Comparison of ENCODE assay signal across 13 cellular contexts in the genomic region with DNA sequence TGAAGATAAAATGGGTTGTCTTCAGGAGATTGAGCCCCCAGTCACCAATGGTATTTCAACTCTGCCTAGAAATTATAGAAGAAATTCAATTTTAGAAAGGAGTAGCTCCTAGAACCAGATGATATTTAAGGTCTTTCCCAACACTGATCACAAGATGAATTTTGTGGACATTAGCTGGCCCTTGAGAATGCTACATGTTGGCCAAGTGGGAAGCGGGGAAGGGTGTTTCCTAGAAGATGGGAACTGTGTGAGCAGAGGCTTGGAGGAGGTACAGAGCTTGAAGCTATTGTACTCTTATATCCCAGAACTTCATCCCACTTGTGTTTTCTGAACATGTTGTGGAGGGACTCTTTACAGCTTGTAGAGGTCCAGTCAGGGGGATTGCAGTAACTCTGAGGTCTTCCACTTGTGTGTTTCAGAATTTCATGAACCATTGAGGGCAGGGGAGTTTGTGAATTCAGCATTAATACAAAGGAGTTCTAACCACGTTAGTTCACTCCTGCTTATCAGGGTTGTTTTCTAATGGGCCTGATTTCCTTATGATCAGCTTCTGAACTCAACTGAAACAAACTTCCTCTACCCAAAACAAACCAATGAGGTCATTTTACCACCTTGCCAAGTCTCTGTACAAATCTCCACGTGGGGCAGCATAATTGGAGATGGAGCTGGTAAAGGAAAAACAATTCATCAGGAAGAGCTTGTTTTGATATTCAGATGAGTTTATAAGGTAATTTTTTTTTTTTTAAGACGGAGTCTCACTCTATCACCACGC.
A peak's percentile ranks its signal among the peaks of the same experiment; 100 is the strongest.
DNase-seq lines count a peak whose midpoint lies in the region; ATAC-seq and TF ChIP-seq lines count a peak whose summit lies in the region.
"Had no signal": no experiment of that assay in that cellular context is flagged by ENCODE, and none has a peak within 500 bp of the region (broad histone marks: within the 10 kb centered on the region; RNA-seq: fewer than 3 reads in every experiment).

No MANE protein-coding gene starts in this region.

- DNase-seq in DMS 273 (lab: John Stamatoyannopoulos, UW; ENCODE audit: unreplicated experiment) (peak; percentile 1), DMS 273 treated with DMSO at 0.1 percent for 48 hours (lab: John Stamatoyannopoulos, UW) (no peak), mammary epithelial cell (no peak), left colon (no peak), suprapubic skin (ENCODE audit: low spot score in 2 of 2) (no peak), GM19238 (ENCODE audit: insufficient read length, low spot score) (no peak), hippocampal formation (lab: John Stamatoyannopoulos, UW) (no peak)
- DNase-seq: activated CD4-positive, alpha-beta T cell treated with anti-CD3 and anti-CD28 coated beads, Interleukin-2, amount 10 ng/mL, durations not matched to agents 24 days and 14 days; DMS79 treated with DMSO at 0.1 percent for 48 hours; heart right ventricle; NCI-H1930 had no signal

- no peak for TF ChIP-seq EP300 in suprapubic skin (IDR thresholded peaks at IDR 0.05)

- H2AFZ ChIP-seq in mammary epithelial cell (ENCODE audit: low read depth, low read length): peak overlapping the region; percentile 36

- TF ChIP-seq POLR2A in suprapubic skin (IDR thresholded peaks at IDR 0.05): no peak

- no peak overlapping the region for H3K4me2 ChIP-seq in mammary epithelial cell (ENCODE audit: insufficient read depth, low read depth, low read length)

- peak; percentile 81 for ATAC-seq in left colon
- ATAC-seq in GM21528 (IDR thresholded peaks at IDR 0.05; ENCODE audit: low FRiP score, unreplicated experiment): no peak

- H4K20me1 ChIP-seq in mammary epithelial cell (ENCODE audit: insufficient read depth, low read length): no peaks in the 10 kb centered on the region

- WGBS in mammary epithelial cell (ENCODE audit: low coverage, missing lambda C conversion rate): 80% methylated on average over 5 of the region's 5 CpGs
- WGBS in suprapubic skin: 70% methylated on average over 5 of the region's 5 CpGs

- in situ Hi-C loops in mammary epithelial cell (cut with MboI; ENCODE audit: low sequenced_read_pairs in 2 of 2): no loop called here

- intact Hi-C loops in mammary epithelial cell (cut with micrococcal nuclease) (no loop called here), left colon (cut with DNase I, micrococcal nuclease) (loop anchor here in 1 of 2 donors (10.0 kb wide), 1 partner anchor 155 kb away; a partner anchor contains a TSS)

- dilution Hi-C loops in mammary epithelial cell (cut with HindIII; ENCODE audit: low sequenced_read_pairs): no loop called here

- BruUV-seq in mammary epithelial cell (replicated peaks; lab: Mats Ljungman, UMichigan): no TSS peak

- no peak overlapping the region for H3K4me3 ChIP-seq in mammary epithelial cell (replicated peaks in 1 of 3; ENCODE audit: insufficient read depth in 1 of 3, low read depth in 2 of 3, low read length in 3 of 3)
- no peak overlapping the region for H3K4me3 ChIP-seq in suprapubic skin
- H3K4me3 ChIP-seq: heart right ventricle had no signal

- H3K36me3 ChIP-seq in mammary epithelial cell (ENCODE audit: insufficient read depth, low read length) (no peaks in the 10 kb centered on the region), suprapubic skin (no peaks in the 10 kb centered on the region)
- H3K36me3 ChIP-seq: heart right ventricle had no signal

- H3K27ac ChIP-seq in mammary epithelial cell (ENCODE audit: insufficient read depth, low read depth, low read length) (no peak overlapping the region), suprapubic skin (peak overlapping the region; percentile 80)
- H3K27ac ChIP-seq: 22Rv1 had no signal

- peaks cover 38% of the 10 kb centered on the region for H3K4me1 ChIP-seq in mammary epithelial cell (ENCODE audit: insufficient read depth, low read length)
- H3K4me1 ChIP-seq in suprapubic skin: peaks cover 30% of the 10 kb centered on the region

- H3K9me3 ChIP-seq in mammary epithelial cell (replicated peaks; ENCODE audit: insufficient read depth, low read length) (no peaks in the 10 kb centered on the region), suprapubic skin (no peaks in the 10 kb centered on the region)
- H3K9me3 ChIP-seq: heart right ventricle had no signal

- H3K9ac ChIP-seq in mammary epithelial cell (ENCODE audit: insufficient read depth, low read length): no peak overlapping the region

- CTCF ChIA-PET in mammary epithelial cell (lab: Charles Lee; ENCODE audit: low non-redundant PET): interaction anchor here (0.7 kb wide), 1 partner anchor 205 kb away, joined by 3 read pairs; no protein-coding TSS in a partner anchor

- H3K79me2 ChIP-seq in mammary epithelial cell (ENCODE audit: insufficient read depth, low read length): no peaks in the 10 kb centered on the region

- no peak for TF ChIP-seq CTCF in mammary epithelial cell (conservative IDR thresholded peaks at IDR 0.05 in 1 of 2, IDR thresholded peaks at IDR 0.05 in 1 of 2; ENCODE audit: extremely low read depth in 1 of 2, insufficient read depth in 1 of 2, low read depth in 1 of 2, low read length in 2 of 2)
- TF ChIP-seq CTCF in suprapubic skin (IDR thresholded peaks at IDR 0.05): no peak

- no peaks in the 10 kb centered on the region for H3K27me3 ChIP-seq in mammary epithelial cell (ENCODE audit: insufficient read depth, low read length)
- H3K27me3 ChIP-seq in suprapubic skin: no peaks in the 10 kb centered on the region
- H3K27me3 ChIP-seq: heart right ventricle had no signal
